9 cellular contexts compared by ENCODE assay signal in the genomic region with DNA sequence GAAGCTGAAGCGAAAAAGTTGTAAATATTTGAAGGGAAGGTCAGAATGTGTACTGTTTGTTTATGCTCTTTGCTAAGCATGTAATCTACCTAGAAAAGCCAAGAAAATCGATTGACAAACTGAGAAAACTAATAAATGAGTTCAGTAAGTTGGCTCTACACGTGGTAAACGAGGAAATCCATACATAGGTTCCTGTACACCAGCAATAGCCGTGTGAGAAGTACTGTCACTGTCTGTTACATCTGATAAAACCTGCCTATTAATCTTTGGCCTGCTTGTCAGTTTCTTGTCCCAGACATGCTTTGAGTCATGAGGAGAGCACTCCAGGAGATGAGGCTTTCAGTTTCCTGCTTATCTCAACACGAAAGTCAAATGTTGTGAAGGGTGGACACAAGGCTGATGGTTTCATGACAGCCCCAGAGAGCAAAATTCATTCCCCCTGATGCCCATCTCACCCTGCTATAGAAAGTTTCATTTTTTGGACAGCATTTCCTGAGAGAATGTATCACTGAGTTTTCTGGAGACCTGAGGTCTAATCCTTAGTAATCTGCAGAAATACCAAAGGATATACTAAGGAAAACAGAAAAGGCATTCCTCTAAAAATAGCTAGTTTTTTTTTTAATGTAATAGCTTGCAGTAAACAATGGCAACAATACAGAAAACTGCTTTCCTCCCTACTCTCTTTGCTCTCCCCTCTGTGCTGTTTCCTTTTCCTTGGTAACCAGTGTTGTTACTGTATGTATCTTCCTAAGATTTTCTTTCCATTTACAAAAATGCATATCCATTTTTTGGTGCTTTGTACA. TPM values are rescaled to one million over a fixed set of nuclear protein-coding genes. Genes with fewer than 3 reads are reported as not detected.
A peak's percentile ranks its signal among the peaks of the same experiment; 100 is the strongest.
DNase-seq lines count a peak whose midpoint lies in the region; ATAC-seq lines count a peak whose summit lies in the region.
"Had no signal": no experiment of that assay in that cellular context is flagged by ENCODE, and none has a peak within 500 bp of the region (broad histone marks: within the 10 kb centered on the region; RNA-seq: fewer than 3 reads in every experiment).

No MANE protein-coding gene starts in this region.

- H3K9me3 ChIP-seq in skeletal muscle tissue (ENCODE audit: control insufficient read depth in 3 of 3, low read length in 3 of 3): no peaks in the 10 kb centered on the region

- ATAC-seq in HG03457 (IDR thresholded peaks at IDR 0.05; ENCODE audit: unreplicated experiment): peak; percentile 55
- no peak for ATAC-seq in HG02642 (IDR thresholded peaks at IDR 0.05; ENCODE audit: poor library complexity, unreplicated experiment)

- no peak overlapping the region for H3K4me3 ChIP-seq in skeletal muscle tissue (ENCODE audit: low read length in 3 of 3)

- peaks cover 6 to 20% (median 16%) of the 10 kb centered on the region in 3 donors for H3K4me1 ChIP-seq in skeletal muscle tissue (ENCODE audit: control insufficient read depth in 3 of 3, insufficient read depth in 3 of 3, low read length in 3 of 3)

- peak; percentile 6 for DNase-seq in NCI-H2227 (lab: John Stamatoyannopoulos, UW; ENCODE audit: unreplicated experiment)
- DNase-seq in NCI-H2227 treated with DMSO at 0.1 percent for 48 hours (lab: John Stamatoyannopoulos, UW): no peak
- DNase-seq in dedifferentiated amniotic fluid mesenchymal stem cell (ENCODE audit: extremely low spot score): peak; percentile 55
- no peak for DNase-seq in NCI-H1694 treated with DMSO at 0.1 percent for 48 hours (lab: John Stamatoyannopoulos, UW)
- no peak for DNase-seq in stimulated activated CD4-positive, alpha-beta T cell treated with anti-CD3 and anti-CD28 coated beads, Interleukin-12 subunit alpha, Interleukin-12 subunit beta, amount 100 ng/mL, for 4 hours

- peak overlapping the region in 1 of 3 donors; percentile 47 for H3K9ac ChIP-seq in skeletal muscle tissue (ENCODE audit: low read depth in 1 of 3, low read length in 3 of 3)

- H3K27ac ChIP-seq in skeletal muscle tissue (ENCODE audit: low read depth, low read length): peak overlapping the region; percentile 33
- H3K27ac ChIP-seq: 22Rv1 had no signal

- H3K36me3 ChIP-seq in skeletal muscle tissue (ENCODE audit: control insufficient read depth in 3 of 3, insufficient read depth in 3 of 3, low read length in 3 of 3): no peaks in the 10 kb centered on the region

- no peaks in the 10 kb centered on the region for H3K27me3 ChIP-seq in skeletal muscle tissue (ENCODE audit: control insufficient read depth in 3 of 3, insufficient read depth in 3 of 3, low read length in 3 of 3)

RNA-seq across cellular contexts. Expression of gene BMPR1A, which starts 18.8 kb away (rescaled TPM):
- 42.3 TPM for total RNA-seq in skeletal muscle tissue

Comparison
In these comparisons a context has a peak if more than half of its experiments do, and no peak if none do; other contexts are left out.
1. DNase-seq: peak in NCI-H2227 (single experiment) and dedifferentiated amniotic fluid mesenchymal stem cell (single experiment); none in NCI-H2227 treated with DMSO at 0.1 percent for 48 hours (single experiment), NCI-H1694 treated with DMSO at 0.1 percent for 48 hours (single experiment) and stimulated activated CD4-positive, alpha-beta T cell treated with anti-CD3 and anti-CD28 coated beads, Interleukin-12 subunit alpha, Interleukin-12 subunit beta, amount 100 ng/mL, for 4 hours (single experiment).